In the genomic region with DNA sequence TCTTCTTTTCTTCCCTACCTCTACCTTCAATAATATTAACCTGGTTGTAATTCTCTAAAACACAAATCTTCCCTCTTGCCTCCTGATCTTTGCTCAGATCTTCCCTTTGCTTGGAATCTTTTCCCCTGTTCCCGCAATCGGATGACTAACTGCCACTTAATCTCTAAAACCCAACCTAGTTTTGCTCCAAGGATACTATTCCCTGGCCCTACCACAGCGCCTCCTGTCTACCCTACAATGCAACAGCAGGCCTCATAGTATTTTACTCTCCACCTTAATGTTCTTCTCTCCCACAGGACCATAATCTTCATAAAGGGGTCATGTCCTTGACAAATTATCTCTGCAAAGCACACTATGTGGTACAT, we compare ENCODE assay signal across 13 cellular contexts.
DNase-seq lines count a peak whose midpoint lies in the region; ATAC-seq and TF ChIP-seq lines count a peak whose summit lies in the region.
"Had no signal": no experiment of that assay in that cellular context is flagged by ENCODE, and none has a peak within 500 bp of the region (broad histone marks: within the 10 kb centered on the region; RNA-seq: fewer than 3 reads in every experiment).

No MANE protein-coding gene starts in this region.

- H3K4me3 ChIP-seq in fibroblast of villous mesenchyme (ENCODE audit: low read depth, low read length) (no peak overlapping the region), right atrium auricular region (no peak overlapping the region)
- H3K4me3 ChIP-seq: gastrocnemius medialis had no signal

- ATAC-seq in stimulated activated naive CD8-positive, alpha-beta T cell treated with anti-CD3 and anti-CD28 coated beads, Interleukin-15, Interleukin-2, amounts not matched to agents 100 U/mL and 50 U/mL, for 24 hours = no peak
- no peak for ATAC-seq in GM21717 (IDR thresholded peaks at IDR 0.05; ENCODE audit: unreplicated experiment)

- peak overlapping the region; percentile 18 for H3K27ac Mint-ChIP-seq in stimulated activated naive CD8-positive, alpha-beta T cell treated with anti-CD3 and anti-CD28 coated beads, Interleukin-15, Interleukin-2, amounts not matched to agents 100 ng/mL and 50 ng/mL, for 24 hours

- peaks cover 20% of the 10 kb centered on the region for H3K4me1 Mint-ChIP-seq in stimulated activated naive CD8-positive, alpha-beta T cell treated with anti-CD3 and anti-CD28 coated beads, Interleukin-15, Interleukin-2, amounts not matched to agents 100 ng/mL and 50 ng/mL, for 24 hours (ENCODE audit: low read depth)

- no peaks in the 10 kb centered on the region for H3K36me3 Mint-ChIP-seq in stimulated activated naive CD8-positive, alpha-beta T cell treated with anti-CD3 and anti-CD28 coated beads, Interleukin-15, Interleukin-2, amounts not matched to agents 100 ng/mL and 50 ng/mL, for 24 hours (ENCODE audit: low read depth)

- peak; percentile 18; the same call in 1 of the 2 replicates for TF ChIP-seq CTCF in RWPE1 (conservative IDR thresholded peaks at IDR 0.05; ENCODE audit: low read depth)
- TF ChIP-seq CTCF in fibroblast of villous mesenchyme (IDR thresholded peaks at IDR 0.05; ENCODE audit: insufficient read depth, low read depth, low read length) = peak; percentile 62
- peak in 1 of 2 donors; percentile 17 for TF ChIP-seq CTCF in right atrium auricular region (IDR thresholded peaks at IDR 0.05)

- H3K4me1 ChIP-seq in right atrium auricular region = no peaks in the 10 kb centered on the region
- H3K4me1 ChIP-seq: parathyroid adenoma had no signal

- H3K9me3 ChIP-seq in right atrium auricular region = peaks cover 0 to 5% of the 10 kb centered on the region in 2 donors
- H3K9me3 ChIP-seq: gastrocnemius medialis had no signal

- H3K4me3 Mint-ChIP-seq in stimulated activated naive CD8-positive, alpha-beta T cell treated with anti-CD3 and anti-CD28 coated beads, Interleukin-15, Interleukin-2, amounts not matched to agents 100 ng/mL and 50 ng/mL, for 24 hours = no peak overlapping the region

- DNase-seq in stimulated activated naive CD8-positive, alpha-beta T cell treated with anti-CD3 and anti-CD28 coated beads, Interleukin-15, Interleukin-2, amounts not matched to agents 100 U/mL and 50 U/mL, for 24 hours = no peak
- DNase-seq in RWPE1 (ENCODE audit: low spot score) = peak; percentile 5
- peak; percentile 38 for DNase-seq in fibroblast of villous mesenchyme (ENCODE audit: low read depth)
- DNase-seq in ecto neural progenitor cell (ENCODE audit: low spot score) = no peak
- no peak for DNase-seq in NCI-H1436 treated with DMSO at 0.1 percent for 48 hours (lab: John Stamatoyannopoulos, UW)
- no peak for DNase-seq in right atrium auricular region (ENCODE audit: low spot score)
- DNase-seq: activated T-cell treated with anti-CD3 and anti-CD28 coated beads, Interleukin-2, amount 50 U/mL, for 48 hours; gastrocnemius medialis; KG1; stimulated activated naive CD4-positive, alpha-beta T cell treated with Interleukin-2 at 50 U/mL for 16 hours had no signal

- H3K27me3 Mint-ChIP-seq in stimulated activated naive CD8-positive, alpha-beta T cell treated with anti-CD3 and anti-CD28 coated beads, Interleukin-15, Interleukin-2, amounts not matched to agents 100 ng/mL and 50 ng/mL, for 24 hours = peaks cover 19% of the 10 kb centered on the region

- H3K27ac ChIP-seq in RWPE1 (no peak overlapping the region), right atrium auricular region (no peak overlapping the region)
- H3K27ac ChIP-seq: gastrocnemius medialis, parathyroid adenoma had no signal

- H3K36me3 ChIP-seq in right atrium auricular region = no peaks in the 10 kb centered on the region
- H3K36me3 ChIP-seq: gastrocnemius medialis had no signal

- CTCF ChIA-PET in RWPE1 (lab: Yijun Ruan, JAX) = no interaction called here

- H3K9me3 Mint-ChIP-seq in stimulated activated naive CD8-positive, alpha-beta T cell treated with anti-CD3 and anti-CD28 coated beads, Interleukin-15, Interleukin-2, amounts not matched to agents 100 ng/mL and 50 ng/mL, for 24 hours = peaks cover 6% of the 10 kb centered on the region

- POLR2A ChIA-PET in RWPE1 (lab: Yijun Ruan, JAX; ENCODE audit: low non-redundant PET) = no interaction called here

- no peaks in the 10 kb centered on the region for H3K27me3 ChIP-seq in right atrium auricular region
- H3K27me3 ChIP-seq: gastrocnemius medialis had no signal

Comparison
In these comparisons a context has a peak if more than half of its experiments do, and no peak if none do; other contexts are left out.
1. DNase-seq: peak in RWPE1 (single experiment) and fibroblast of villous mesenchyme (single experiment); none in stimulated activated naive CD8-positive, alpha-beta T cell treated with anti-CD3 and anti-CD28 coated beads, Interleukin-15, Interleukin-2, amounts not matched to agents 100 U/mL and 50 U/mL, for 24 hours (single experiment), ecto neural progenitor cell (single experiment), NCI-H1436 treated with DMSO at 0.1 percent for 48 hours (single experiment) and right atrium auricular region (single experiment).